ENCODE assay signal across 10 cellular contexts in the genomic region with DNA sequence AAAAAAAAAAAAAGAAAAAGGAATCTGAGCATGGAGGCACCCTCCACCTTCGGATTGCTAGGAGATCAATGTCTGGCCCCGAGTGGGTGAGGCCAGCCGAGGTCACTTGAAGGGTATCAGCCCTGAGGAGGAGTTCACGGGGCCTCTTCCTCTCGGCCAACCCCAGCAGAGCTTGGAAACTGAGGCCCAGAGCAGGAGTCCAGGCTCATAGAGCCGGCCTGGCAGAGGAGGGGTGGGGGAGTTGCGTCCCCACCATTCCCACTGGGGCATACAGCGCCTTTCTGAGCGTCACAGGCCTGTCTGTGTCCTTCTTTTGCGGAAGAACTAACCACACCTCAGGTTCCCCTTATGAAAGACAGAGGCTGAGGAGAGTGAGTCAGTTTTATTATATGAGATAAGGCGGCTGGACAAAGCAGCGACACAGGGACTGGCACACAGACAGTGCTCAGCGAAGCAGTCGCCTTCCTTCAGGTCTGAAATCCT. TPM values are rescaled to one million over a fixed set of nuclear protein-coding genes. Genes with fewer than 3 reads are reported as not detected.
DNase-seq lines count a peak whose midpoint lies in the region; ATAC-seq, FAIRE-seq and TF ChIP-seq lines count a peak whose summit lies in the region.
"Had no signal": no experiment of that assay in that cellular context is flagged by ENCODE, and none has a peak within 500 bp of the region (broad histone marks: within the 10 kb centered on the region; RNA-seq: fewer than 3 reads in every experiment).

No MANE protein-coding gene starts in this region.

- no peak overlapping the region for H3K23ac ChIP-seq in H1 (ENCODE audit: insufficient read length)

- no peaks in the 10 kb centered on the region for H3K9me2 ChIP-seq in PC-3 (replicated peaks; ENCODE audit: low read length)

- H3K79me1 ChIP-seq in H1 (ENCODE audit: low read depth, low read length): no peaks in the 10 kb centered on the region

- peak overlapping the region; percentile 42; the same call in 1 of the 2 replicates for H4K8ac ChIP-seq in H1 (ENCODE audit: extremely low read depth, insufficient read depth, low read length)

- H3K4me1 ChIP-seq in PC-3 (ENCODE audit: insufficient read depth, low read length) (peaks cover 79% of the 10 kb centered on the region), H1 (replicated peaks in 1 of 4; ENCODE audit: control insufficient read depth in 3 of 4, insufficient read depth in 4 of 4, low read length in 3 of 4) (peaks cover 5 to 24% (median 13%) of the 10 kb centered on the region in 4 experiments)
- peaks cover 14% of the 10 kb centered on the region in 2 donors for H3K4me1 ChIP-seq in naive thymus-derived CD4-positive, alpha-beta T cell (ENCODE audit: control insufficient read depth in 2 of 2, insufficient read depth in 2 of 2, low read length in 2 of 2)

- H3K4me3 Mint-ChIP-seq in naive thymus-derived CD4-positive, alpha-beta T cell: no peak overlapping the region
- no peak overlapping the region for H3K4me3 Mint-ChIP-seq in activated CD4-positive, alpha-beta T cell treated with anti-CD3 and anti-CD28 coated beads for 36 hours

- H3K9me3 Mint-ChIP-seq in naive thymus-derived CD4-positive, alpha-beta T cell: no peaks in the 10 kb centered on the region
- H3K9me3 Mint-ChIP-seq in activated CD4-positive, alpha-beta T cell treated with anti-CD3 and anti-CD28 coated beads for 36 hours (ENCODE audit: low read depth): no peaks in the 10 kb centered on the region

- no peak overlapping the region for H3K14ac ChIP-seq in H1 (ENCODE audit: insufficient read length)

- peak overlapping the region; percentile 71 for H3K18ac ChIP-seq in H1 (ENCODE audit: extremely low read depth, low read length)

- H3K9ac ChIP-seq in PC-3 (ENCODE audit: low read length) (peak overlapping the region; percentile 71), H1 (replicated peaks in 1 of 4; ENCODE audit: extremely low read depth in 1 of 4, low read depth in 3 of 4, low read length in 3 of 4) (no peak overlapping the region)

- no peak overlapping the region for H2AK5ac ChIP-seq in H1 (ENCODE audit: low read depth, low read length)

- H3K4me2 ChIP-seq in PC-3 (ENCODE audit: low read length) (peak overlapping the region; percentile 67), H1 (ENCODE audit: insufficient read depth in 1 of 2, low read depth in 2 of 2, low read length in 2 of 2) (no peak overlapping the region)

- H3K56ac ChIP-seq in H1 (replicated peaks; ENCODE audit: insufficient read length, low read depth, low read length): no peak overlapping the region

- H3K27ac Mint-ChIP-seq in naive thymus-derived CD4-positive, alpha-beta T cell: no peak overlapping the region
- H3K27ac Mint-ChIP-seq in activated CD4-positive, alpha-beta T cell treated with anti-CD3 and anti-CD28 coated beads for 36 hours: no peak overlapping the region

- H2AFZ ChIP-seq in PC-3 (ENCODE audit: low read length) (no peak overlapping the region), H1 (ENCODE audit: low read length) (no peak overlapping the region)

- peak overlapping the region; percentile 84; the same call in 1 of the 2 replicates for H2BK12ac ChIP-seq in H1 (ENCODE audit: low read depth, low read length)

- BruUV-seq in PC-3 (replicated peaks; lab: Mats Ljungman, UMichigan): TSS peak; percentile 66

- H3K4me1 Mint-ChIP-seq in naive thymus-derived CD4-positive, alpha-beta T cell: peaks cover 0 to 25% (median 17%) of the 10 kb centered on the region in 7 donors
- H3K4me1 Mint-ChIP-seq in activated CD4-positive, alpha-beta T cell treated with anti-CD3 and anti-CD28 coated beads for 36 hours: peaks cover 13% of the 10 kb centered on the region

- 0 out of 2 replicates have a peak overlapping the region, but pooled peaks have one; percentile 52 for H2BK5ac ChIP-seq in H1 (ENCODE audit: low read depth, low read length)

- CTCF ChIA-PET in PC-3 (lab: Charles Lee): no interaction called here
- CTCF ChIA-PET in H1 (lab: Charles Lee; ENCODE audit: partially characterized antibody): interaction anchor here (0.7 to 6.4 kb wide), 4 partner anchors 9 to 117 kb away, joined by 3 to 53 read pairs (median 4); no protein-coding TSS in a partner anchor
- CTCF ChIA-PET in naive thymus-derived CD4-positive, alpha-beta T cell (lab: Charles Lee): no interaction called here
- CTCF ChIA-PET in activated CD4-positive, alpha-beta T cell treated with anti-CD3 and anti-CD28 coated beads for 36 hours (lab: Charles Lee): no interaction called here

- no peaks in the 10 kb centered on the region for H3K36me3 ChIP-seq in PC-3 (ENCODE audit: low read depth, low read length)
- H3K36me3 ChIP-seq in H1 (ENCODE audit: control insufficient read depth in 2 of 4, insufficient read depth in 4 of 4, low read length in 3 of 4): no peaks in the 10 kb centered on the region
- no peaks in the 10 kb centered on the region for H3K36me3 ChIP-seq in naive thymus-derived CD4-positive, alpha-beta T cell (ENCODE audit: control insufficient read depth in 2 of 3, insufficient read depth in 3 of 3, low read length in 3 of 3)

- peak overlapping the region; percentile 58 for H4K91ac ChIP-seq in H1 (replicated peaks; ENCODE audit: insufficient read length, low read length)

- peak overlapping the region; percentile 91 for H3K27ac ChIP-seq in PC-3 (ENCODE audit: low read length)
- H3K27ac ChIP-seq in H1 (ENCODE audit: low read depth, low read length): no peak overlapping the region
- H3K27ac ChIP-seq in naive thymus-derived CD4-positive, alpha-beta T cell (ENCODE audit: low read depth, low read length): no peak overlapping the region

- POLR2A ChIA-PET in PC-3 (lab: Charles Lee; ENCODE audit: unreplicated experiment): interaction anchor here (0.7 to 1.0 kb wide), 4 partner anchors 9 to 26 kb away, joined by 3 to 5 read pairs (median 4); no protein-coding TSS in a partner anchor
- POLR2A ChIA-PET in H1 (lab: Charles Lee; ENCODE audit: partially characterized antibody): interaction anchor here (0.7 to 3.3 kb wide), 5 partner anchors 8 to 92 kb away, joined by 3 to 14 read pairs (median 3); no protein-coding TSS in a partner anchor
- POLR2A ChIA-PET in naive thymus-derived CD4-positive, alpha-beta T cell (lab: Charles Lee): interaction anchor here (0.7 kb wide), 1 partner anchor 47 kb away, joined by 3 read pairs; no protein-coding TSS in a partner anchor
- POLR2A ChIA-PET in activated CD4-positive, alpha-beta T cell treated with anti-CD3 and anti-CD28 coated beads for 36 hours (lab: Charles Lee): no interaction called here

- no peak overlapping the region for H2BK120ac ChIP-seq in H1 (replicated peaks; ENCODE audit: low read depth, low read length)

- intact Hi-C loops in PC-3 (cut with micrococcal nuclease): no loop called here
- intact Hi-C loops in naive thymus-derived CD4-positive, alpha-beta T cell (cut with micrococcal nuclease): no loop called here
- intact Hi-C loops in activated CD4-positive, alpha-beta T cell treated with anti-CD3 and anti-CD28 coated beads for 36 hours (cut with DNase I, micrococcal nuclease): no loop called here

- peak; percentile 87 for DNase-seq in Daoy (ENCODE audit: low read depth)
- peak; percentile 90 for DNase-seq in PC-3
- DNase-seq in H1 (ENCODE audit: low read depth in 1 of 2, low spot score in 2 of 2): no peak
- DNase-seq in naive thymus-derived CD4-positive, alpha-beta T cell: no peak
- DNase-seq in stimulated activated CD8-positive, alpha-beta memory T cell treated with anti-CD3 and anti-CD28 coated beads, Interleukin-4, amount 100 ng/mL, for 48 hours: no peak
- no peak for DNase-seq in activated CD4-positive, alpha-beta T cell treated with anti-CD3 and anti-CD28 coated beads for 36 hours
- DNase-seq: activated naive CD4-positive, alpha-beta T cell; COR-L47 had no signal

- H4K20me1 ChIP-seq in PC-3 (ENCODE audit: low read length) (no peaks in the 10 kb centered on the region), H1 (replicated peaks in 1 of 2; ENCODE audit: control insufficient read depth in 1 of 2, insufficient read depth in 2 of 2, low read length in 2 of 2) (no peaks in the 10 kb centered on the region)

- H2BK20ac ChIP-seq in H1 (ENCODE audit: low read length): no peak overlapping the region

- WGBS in H1 (ENCODE audit: extremely low coverage in 1 of 2, insufficient coverage in 1 of 2, insufficient read length in 1 of 2, insufficient replicate concordance in 2 of 2, low coverage in 1 of 2, low lambda C conversion rate in 2 of 2, missing lambda C conversion rate in 1 of 2), 2 experiments: 92% methylated on average over 13 of the region's 14 CpGs; no CpG with 5 or more reads in 1 of the 2 experiments

- no peak for TF ChIP-seq CTCF in PC-3 (conservative IDR thresholded peaks at IDR 0.05; ENCODE audit: low read depth, low read length)
- TF ChIP-seq CTCF in H1 (IDR thresholded peaks at IDR 0.05; ENCODE audit: control extremely low read depth in 1 of 3, insufficient read depth in 1 of 3, low read depth in 1 of 3, low read length in 3 of 3): no peak

- peak overlapping the region; percentile 3; the same call in 1 of the 2 replicates for H3K4me3 ChIP-seq in PC-3 (ENCODE audit: low read length)
- no peak overlapping the region for H3K4me3 ChIP-seq in H1 (ENCODE audit: extremely low read depth in 1 of 4, insufficient read depth in 2 of 4, low read depth in 3 of 4, low read length in 4 of 4)
- H3K4me3 ChIP-seq in naive thymus-derived CD4-positive, alpha-beta T cell (ENCODE audit: low read length): no peak overlapping the region

- H3K27me3 ChIP-seq in PC-3 (ENCODE audit: low read length): no peaks in the 10 kb centered on the region
- no peaks in the 10 kb centered on the region; a peak in 1 of 7 replicates for H3K27me3 ChIP-seq in H1 (replicated peaks in 1 of 4; ENCODE audit: control insufficient read depth in 3 of 4, extremely low read depth in 1 of 4, insufficient read depth in 3 of 4, low read length in 3 of 4)
- no peaks in the 10 kb centered on the region for H3K27me3 ChIP-seq in naive thymus-derived CD4-positive, alpha-beta T cell (ENCODE audit: control insufficient read depth in 2 of 2, insufficient read depth in 2 of 2, low read length in 2 of 2)

- H4K5ac ChIP-seq in H1 (ENCODE audit: insufficient read length, low read depth, low read length): no peak overlapping the region

- TF ChIP-seq POLR2A in H1 (IDR thresholded peaks at IDR 0.05; ENCODE audit: control extremely low read depth in 1 of 2, low read depth in 2 of 2, low read length in 2 of 2): no peak

- H3K9me3 ChIP-seq in PC-3 (ENCODE audit: low read length) (no peaks in the 10 kb centered on the region), H1 (ENCODE audit: insufficient read depth in 2 of 2, low read depth in 1 of 2, low read length in 1 of 2) (no peaks in the 10 kb centered on the region)
- no peaks in the 10 kb centered on the region for H3K9me3 ChIP-seq in naive thymus-derived CD4-positive, alpha-beta T cell (ENCODE audit: control insufficient read depth in 2 of 3, low read length in 3 of 3)

- peak; percentile 60 for ATAC-seq in PC-3
- ATAC-seq in naive thymus-derived CD4-positive, alpha-beta T cell: peak; percentile 84
- ATAC-seq in GM21423 (IDR thresholded peaks at IDR 0.05; ENCODE audit: unreplicated experiment): no peak
- no peak for ATAC-seq in activated CD4-positive, alpha-beta T cell treated with anti-CD3 and anti-CD28 coated beads for 36 hours
- no peak for ATAC-seq in HG03175 (IDR thresholded peaks at IDR 0.05; ENCODE audit: unreplicated experiment)

- H3K4ac ChIP-seq in H1 (replicated peaks; ENCODE audit: insufficient read length, low read depth, low read length): no peak overlapping the region

- H3K36me3 Mint-ChIP-seq in naive thymus-derived CD4-positive, alpha-beta T cell: no peaks in the 10 kb centered on the region
- no peaks in the 10 kb centered on the region for H3K36me3 Mint-ChIP-seq in activated CD4-positive, alpha-beta T cell treated with anti-CD3 and anti-CD28 coated beads for 36 hours (ENCODE audit: low read depth)

- peaks cover 37% of the 10 kb centered on the region for H3K79me2 ChIP-seq in PC-3 (ENCODE audit: low read length)
- no peaks in the 10 kb centered on the region for H3K79me2 ChIP-seq in H1 (ENCODE audit: control insufficient read depth in 1 of 2, insufficient read depth in 2 of 2, low read length in 2 of 2)

- no peaks in the 10 kb centered on the region for H3K23me2 ChIP-seq in H1 (ENCODE audit: low read depth, low read length)

- no peak for TF ChIP-seq EP300 in H1 (IDR thresholded peaks at IDR 0.05; ENCODE audit: borderline replicate concordance in 1 of 2, low read depth in 2 of 2, low read length in 2 of 2)

- peaks cover 0 to 31% (median 0%) of the 10 kb centered on the region in 5 donors for H3K27me3 Mint-ChIP-seq in naive thymus-derived CD4-positive, alpha-beta T cell
- H3K27me3 Mint-ChIP-seq in activated CD4-positive, alpha-beta T cell treated with anti-CD3 and anti-CD28 coated beads for 36 hours: no peaks in the 10 kb centered on the region

- peak overlapping the region; percentile 81; the same call in 1 of the 2 replicates for H2BK15ac ChIP-seq in H1 (ENCODE audit: low read length)

- no peak for FAIRE-seq in H1 (lab: Jason Lieb, UNC)

- H3F3A ChIP-seq in PC-3 (ENCODE audit: low read length, unreplicated experiment): peaks cover 6% of the 10 kb centered on the region

- TF ChIP-seq RAD21 in H1 (IDR thresholded peaks at IDR 0.05 in 1 of 2, conservative IDR thresholded peaks at IDR 0.05 in 1 of 2; ENCODE audit: low read depth in 2 of 2, low read length in 2 of 2): no peak

RNA-seq across cellular contexts. Expression of a gene that starts 17.1 kb away (rescaled TPM):
- 50.8 and 67.7 TPM in 2 replicates for total RNA-seq in Daoy (2014; rRNA removed; shearing (Covaris generic))
- total RNA-seq in PC-3 (2014; rRNA removed): 459 and 567 TPM in 2 replicates
- 28.4 and 33.6 TPM in 2 replicates for total RNA-seq in H1 (2021; fragmentation: NEBNext Ultra II Directional; extraction: Animal tissue kit (Norgen Biotek cat#: 25700))
- polyA plus RNA-seq in H1 (2011; rRNA removed): 26.8 and 42.2 TPM in 2 replicates
- 24.2 TPM for polyA plus RNA-seq in H1 (2011; cell fraction: cytosol; rRNA removed)
- 69.5 TPM for polyA plus RNA-seq in H1 (2011; cell fraction: nucleus; rRNA removed)
- polyA plus RNA-seq in H1 (2012, experiment 1 of 2): 23.3 to 29.4 TPM (median 24.9 TPM) in 4 replicates
- 28.9 TPM for polyA plus RNA-seq in H1 (2012, experiment 2 of 2)
- 33.8 TPM for polyA plus RNA-seq in H1 (2013, experiment 1 of 2)
- 33.1 TPM for polyA plus RNA-seq in H1 (2013, experiment 2 of 2)
- 44.2 and 53.8 TPM in 2 replicates for polyA minus RNA-seq in H1 (2011; rRNA and poly(A)+ RNA removed)
- 30.1 TPM for polyA minus RNA-seq in H1 (2011; cell fraction: cytosol; rRNA and poly(A)+ RNA removed)
- 34.1 TPM for polyA minus RNA-seq in H1 (2011; cell fraction: nucleus; rRNA and poly(A)+ RNA removed)
- total RNA-seq in naive thymus-derived CD4-positive, alpha-beta T cell: under 1 TPM in 2 of 5 experiments, not detected in 3; 0.59 to 0.61 TPM
- under 1 TPM in 1 of 2 donors, not detected in 1; 0.30 TPM for polyA plus RNA-seq in naive thymus-derived CD4-positive, alpha-beta T cell
- total RNA-seq in activated CD4-positive, alpha-beta T cell treated with anti-CD3 and anti-CD28 coated beads for 36 hours: under 1 TPM; 0.19 to 0.21 TPM

RNA-seq across cellular contexts. Expression of a gene that starts 39.4 kb away (rescaled TPM):
- 2.4 and 4.2 TPM in 2 replicates for total RNA-seq in Daoy (2014; rRNA removed; shearing (Covaris generic))
- 13.8 and 28.1 TPM in 2 replicates for total RNA-seq in PC-3 (2014; rRNA removed)
- total RNA-seq in H1 (2021; fragmentation: NEBNext Ultra II Directional; extraction: Animal tissue kit (Norgen Biotek cat#: 25700)): 51.9 and 56.4 TPM in 2 replicates
- 47.5 and 69.2 TPM in 2 replicates for polyA plus RNA-seq in H1 (2011; rRNA removed)
- 55.0 TPM for polyA plus RNA-seq in H1 (2011; cell fraction: cytosol; rRNA removed)
- polyA plus RNA-seq in H1 (2011; cell fraction: nucleus; rRNA removed): 157 TPM
- polyA plus RNA-seq in H1 (2012, experiment 1 of 2): 42.8 to 57.1 TPM (median 54.3 TPM) in 4 replicates
- 45.5 TPM for polyA plus RNA-seq in H1 (2012, experiment 2 of 2)
- polyA plus RNA-seq in H1 (2013, experiment 1 of 2): 32.6 TPM
- polyA plus RNA-seq in H1 (2013, experiment 2 of 2): 30.2 TPM
- polyA minus RNA-seq in H1 (2011; rRNA and poly(A)+ RNA removed): 27.7 and 32.0 TPM in 2 replicates
- 22.2 TPM for polyA minus RNA-seq in H1 (2011; cell fraction: cytosol; rRNA and poly(A)+ RNA removed)
- 30.7 TPM for polyA minus RNA-seq in H1 (2011; cell fraction: nucleus; rRNA and poly(A)+ RNA removed)
- total RNA-seq in naive thymus-derived CD4-positive, alpha-beta T cell: 10 to 100 TPM in 3 of 5 experiments, 1 to 10 TPM in 2; 8.8 to 12.4 (median 10.5) TPM
- polyA plus RNA-seq in naive thymus-derived CD4-positive, alpha-beta T cell: 1 to 10 TPM; 5.1 to 9.0 TPM
- 1 to 10 TPM; 4.9 to 6.5 TPM for total RNA-seq in activated CD4-positive, alpha-beta T cell treated with anti-CD3 and anti-CD28 coated beads for 36 hours

Comparison
In these comparisons a context has a peak if more than half of its experiments do, and no peak if none do; other contexts are left out.
1. DNase-seq: peak in Daoy (single experiment) and PC-3 (single experiment); none in H1 (0 of 2), naive thymus-derived CD4-positive, alpha-beta T cell (0 of 9), stimulated activated CD8-positive, alpha-beta memory T cell treated with anti-CD3 and anti-CD28 coated beads, Interleukin-4, amount 100 ng/mL, for 48 hours (single experiment) and activated CD4-positive, alpha-beta T cell treated with anti-CD3 and anti-CD28 coated beads for 36 hours (single experiment).
2. ATAC-seq: peak in PC-3 (single experiment) and naive thymus-derived CD4-positive, alpha-beta T cell (single experiment); none in GM21423 (single experiment), activated CD4-positive, alpha-beta T cell treated with anti-CD3 and anti-CD28 coated beads for 36 hours (single experiment) and HG03175 (single experiment).
3. RNA of a gene that starts 17.1 kb away (total RNA-seq): 459 to 567 TPM in PC-3, 50.8 to 67.7 TPM in Daoy and 28.4 to 33.6 TPM in H1; 0.19 to 0.21 TPM in activated CD4-positive, alpha-beta T cell treated with anti-CD3 and anti-CD28 coated beads for 36 hours and 0.59 to 0.61 TPM in naive thymus-derived CD4-positive, alpha-beta T cell; every median in the first group is over 10 times any median in the second.